Comparison of ENCODE assay signal across 13 cellular contexts in the genomic region with DNA sequence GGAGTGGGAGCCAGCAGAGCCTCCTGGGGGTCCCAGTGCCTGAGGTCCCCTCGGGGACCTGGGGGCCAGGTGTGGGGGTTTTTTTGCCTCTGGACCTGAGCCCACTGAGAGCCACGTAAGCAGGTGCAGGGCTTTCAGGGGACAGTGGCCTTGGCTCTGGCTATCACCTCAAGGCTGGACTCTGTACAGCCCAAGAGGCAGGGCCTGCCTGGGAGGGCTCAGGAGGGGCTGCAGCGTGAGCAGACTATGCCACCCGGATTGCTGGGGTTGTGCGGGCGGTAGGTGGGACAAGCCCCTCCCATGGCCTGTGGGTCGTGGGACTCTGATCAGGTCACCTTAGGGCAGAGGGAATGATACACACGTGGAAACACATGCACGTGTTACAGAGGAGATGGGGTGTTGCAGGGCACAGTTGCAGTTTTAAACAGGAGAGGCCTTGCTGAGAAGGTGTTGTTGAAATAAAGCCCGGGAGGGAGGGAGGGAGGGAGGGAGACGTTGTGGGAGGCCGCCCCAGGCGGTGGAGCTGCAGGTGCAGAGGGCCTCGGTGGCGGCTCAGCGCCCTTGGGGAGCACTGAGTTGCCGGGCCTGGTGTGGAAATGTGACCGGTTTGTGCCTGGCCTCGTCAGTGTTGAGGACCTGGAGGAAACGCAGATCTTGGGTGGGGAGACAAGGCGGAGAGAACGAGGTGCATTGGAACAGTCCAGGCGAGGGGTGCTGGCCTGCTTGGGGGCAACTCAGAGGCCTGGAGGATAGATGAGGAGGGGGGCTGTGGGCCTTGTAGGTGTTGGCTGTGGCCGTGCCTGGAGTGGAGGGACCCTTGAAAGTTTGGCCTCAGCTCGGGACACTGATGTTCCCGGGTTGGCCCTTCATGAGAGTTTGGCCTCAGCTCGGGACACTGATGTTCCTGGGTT. TPM values are rescaled to one million over a fixed set of nuclear protein-coding genes. Genes with fewer than 3 reads are reported as not detected.
DNase-seq lines count a peak whose midpoint lies in the region; ATAC-seq and TF ChIP-seq lines count a peak whose summit lies in the region.
"Had no signal": no experiment of that assay in that cellular context is flagged by ENCODE, and none has a peak within 500 bp of the region (broad histone marks: within the 10 kb centered on the region; RNA-seq: fewer than 3 reads in every experiment).

No MANE protein-coding gene starts in this region.

- no peak overlapping the region for H3K4me3 ChIP-seq in NT2/D1 (ENCODE audit: insufficient read length, low read depth)
- H3K4me3 ChIP-seq: thyroid gland had no signal

- no peaks in the 10 kb centered on the region for H3K36me3 Mint-ChIP-seq in activated T-cell treated with anti-CD3 and anti-CD28 coated beads, Interleukin-2, amount 50 U/mL, for 24 hours (ENCODE audit: low read depth)
- H3K36me3 Mint-ChIP-seq in chondrocyte (ENCODE audit: low read depth) = peaks cover 2% of the 10 kb centered on the region
- H3K36me3 Mint-ChIP-seq in stimulated activated memory B cell treated with anti-CD40 and anti-IgM and Interleukin-4, amounts not matched to agents 10 μg/mL and 1 μg/mL and 100 μg/mL, for 72 hours = no peaks in the 10 kb centered on the region

- peaks cover 2% of the 10 kb centered on the region for H3K36me3 ChIP-seq in NT2/D1 (ENCODE audit: insufficient read depth, insufficient read length, low read length)
- H3K36me3 ChIP-seq: thyroid gland had no signal

- no peaks in the 10 kb centered on the region for H3K9me3 ChIP-seq in NT2/D1 (ENCODE audit: insufficient read depth, low read length)
- H3K9me3 ChIP-seq: esophagus muscularis mucosa, thyroid gland had no signal

- H3K27me3 Mint-ChIP-seq in activated T-cell treated with anti-CD3 and anti-CD28 coated beads, Interleukin-2, amount 50 U/mL, for 24 hours = no peaks in the 10 kb centered on the region
- no peaks in the 10 kb centered on the region for H3K27me3 Mint-ChIP-seq in chondrocyte (ENCODE audit: low read depth)
- H3K27me3 Mint-ChIP-seq in stimulated activated memory B cell treated with anti-CD40 and anti-IgM and Interleukin-4, amounts not matched to agents 10 μg/mL and 1 μg/mL and 100 μg/mL, for 72 hours = no peaks in the 10 kb centered on the region

- peak overlapping the region; percentile 0 for H3K9ac ChIP-seq in NT2/D1 (ENCODE audit: insufficient read length, low read depth)

- peaks cover 41% of the 10 kb centered on the region for H3K4me1 ChIP-seq in NT2/D1 (ENCODE audit: insufficient read depth, insufficient read length)

- no peak for DNase-seq in activated T-cell treated with anti-CD3 and anti-CD28 coated beads, Interleukin-2, amount 50 U/mL, for 24 hours
- DNase-seq in activated T-cell treated with anti-CD3 and anti-CD28 coated beads for 4 hours (no peak), NT2/D1 (ENCODE audit: low read depth, low spot score) (no peak), chondrocyte (ENCODE audit: low spot score) (no peak), DMS153 treated with DMSO at 0.1 percent for 48 hours (lab: John Stamatoyannopoulos, UW; ENCODE audit: unreplicated experiment) (no peak), KG1 (lab: John Stamatoyannopoulos, UW) (no peak), anterior cingulate cortex (lab: John Stamatoyannopoulos, UW) (no peak)
- DNase-seq: NCI-H1436, occipital lobe had no signal

- peak overlapping the region; percentile 75 for H3K27ac Mint-ChIP-seq in activated T-cell treated with anti-CD3 and anti-CD28 coated beads, Interleukin-2, amount 50 U/mL, for 24 hours
- H3K27ac Mint-ChIP-seq in chondrocyte (ENCODE audit: unreplicated experiment) = peak overlapping the region; percentile 22
- peak overlapping the region; percentile 86 for H3K27ac Mint-ChIP-seq in stimulated activated memory B cell treated with anti-CD40 and anti-IgM and Interleukin-4, amounts not matched to agents 10 μg/mL and 1 μg/mL and 100 μg/mL, for 72 hours

- TF ChIP-seq CTCF in chondrocyte (IDR thresholded peaks at IDR 0.05) = no peak

- H3K27me3 ChIP-seq in NT2/D1 (ENCODE audit: insufficient read depth, insufficient read length) = no peaks in the 10 kb centered on the region
- H3K27me3 ChIP-seq: esophagus muscularis mucosa, thyroid gland had no signal

- H3K9me3 Mint-ChIP-seq in activated T-cell treated with anti-CD3 and anti-CD28 coated beads, Interleukin-2, amount 50 U/mL, for 24 hours = no peaks in the 10 kb centered on the region
- H3K9me3 Mint-ChIP-seq in chondrocyte (ENCODE audit: low read depth) = no peaks in the 10 kb centered on the region
- no peaks in the 10 kb centered on the region for H3K9me3 Mint-ChIP-seq in stimulated activated memory B cell treated with anti-CD40 and anti-IgM and Interleukin-4, amounts not matched to agents 10 μg/mL and 1 μg/mL and 100 μg/mL, for 72 hours

- no peak for ATAC-seq in stimulated activated memory B cell treated with anti-CD40 and anti-IgM and Interleukin-4, amounts not matched to agents 10 μg/mL and 1 μg/mL and 100 μg/mL, for 72 hours
- ATAC-seq: Panc1 had no signal

- peak overlapping the region; percentile 21 for H3K4me3 Mint-ChIP-seq in activated T-cell treated with anti-CD3 and anti-CD28 coated beads, Interleukin-2, amount 50 U/mL, for 24 hours
- no peak overlapping the region for H3K4me3 Mint-ChIP-seq in chondrocyte (ENCODE audit: unreplicated experiment)
- peak overlapping the region; percentile 52 for H3K4me3 Mint-ChIP-seq in stimulated activated memory B cell treated with anti-CD40 and anti-IgM and Interleukin-4, amounts not matched to agents 10 μg/mL and 1 μg/mL and 100 μg/mL, for 72 hours

- H3K4me1 Mint-ChIP-seq in activated T-cell treated with anti-CD3 and anti-CD28 coated beads, Interleukin-2, amount 50 U/mL, for 24 hours (ENCODE audit: low read depth) = peaks cover 50% of the 10 kb centered on the region
- peaks cover 30% of the 10 kb centered on the region for H3K4me1 Mint-ChIP-seq in chondrocyte (ENCODE audit: low read depth)
- H3K4me1 Mint-ChIP-seq in stimulated activated memory B cell treated with anti-CD40 and anti-IgM and Interleukin-4, amounts not matched to agents 10 μg/mL and 1 μg/mL and 100 μg/mL, for 72 hours = peaks cover 49% of the 10 kb centered on the region

RNA-seq across cellular contexts. Expression of a gene that starts 2.3 kb away (rescaled TPM):
- 57.1 to 59.2 TPM (median 57.6 TPM) in 3 replicates for total RNA-seq in chondrocyte

RNA-seq across cellular contexts. Expression of a gene that starts 14.0 kb away (rescaled TPM):
- total RNA-seq in chondrocyte = 15.7 to 18.5 TPM (median 18.1 TPM) in 3 replicates

RNA-seq across cellular contexts. Expression of a gene that starts 14.6 kb away (rescaled TPM):
- 3.2 to 4.6 TPM (median 3.5 TPM) in 3 replicates for total RNA-seq in chondrocyte

RNA-seq across cellular contexts. Expression of a gene that starts 15.9 kb away (rescaled TPM):
- total RNA-seq in chondrocyte = 2.1 to 2.8 TPM (median 2.3 TPM) in 3 replicates

RNA-seq across cellular contexts. Expression of a gene that starts 18.9 kb away (rescaled TPM):
- total RNA-seq in chondrocyte = 0.55 to 1.4 TPM in 2 of 3 replicates, not detected in the other
- total RNA-seq: esophagus muscularis mucosa had no signal

Comparison
In these comparisons a context has a peak if more than half of its experiments do, and no peak if none do; other contexts are left out.
1. H3K27ac Mint-ChIP-seq: peak in every context shown above with its lines; median percentile 86 in stimulated activated memory B cell treated with anti-CD40 and anti-IgM and Interleukin-4, amounts not matched to agents 10 μg/mL and 1 μg/mL and 100 μg/mL, for 72 hours; 75 in activated T-cell treated with anti-CD3 and anti-CD28 coated beads, Interleukin-2, amount 50 U/mL, for 24 hours; 22 in chondrocyte.